8 cellular contexts compared by ENCODE assay signal in genomic region chr10:100148353-100149211, GRCh38. TPM values are rescaled to one million over a fixed set of nuclear protein-coding genes. Genes with fewer than 3 reads are reported as not detected.
DNase-seq lines count a peak whose midpoint lies in the region; ATAC-seq and TF ChIP-seq lines count a peak whose summit lies in the region.

No MANE protein-coding gene starts in this region.

- no peak overlapping the region for H3K27ac Mint-ChIP-seq in osteocyte (ENCODE audit: unreplicated experiment)

- H3K36me3 Mint-ChIP-seq in osteocyte (ENCODE audit: unreplicated experiment), result peaks cover 23% of the 10 kb centered on the region

- H3K4me1 Mint-ChIP-seq in osteocyte (ENCODE audit: unreplicated experiment), result no peaks in the 10 kb centered on the region

- DNase-seq in AG20443 (ENCODE audit: low spot score) (peak; percentile 20), HS-5 (ENCODE audit: low read depth) (peak; percentile 63), amniotic epithelial cell (ENCODE audit: low read depth) (peak; percentile 93), osteocyte (ENCODE audit: extremely low spot score, unreplicated experiment) (no peak), DMS153 (lab: John Stamatoyannopoulos, UW) (no peak), hippocampal formation (lab: John Stamatoyannopoulos, UW) (no peak)
- DNase-seq in stimulated activated CD4-positive, alpha-beta T cell treated with anti-CD3 and anti-CD28 coated beads, Interleukin-2, amount 100 ng/mL, for 24 hours, result peak; percentile 50 to 70

- no peaks in the 10 kb centered on the region for H3K9me3 Mint-ChIP-seq in osteocyte (ENCODE audit: unreplicated experiment)

- TF ChIP-seq CTCF in osteocyte (IDR thresholded peaks at IDR 0.05), result no peak

- H3K4me3 Mint-ChIP-seq in osteocyte (ENCODE audit: unreplicated experiment), result no peak overlapping the region

- H3K27me3 Mint-ChIP-seq in osteocyte (ENCODE audit: unreplicated experiment), result peaks cover 8% of the 10 kb centered on the region

- ATAC-seq in GM19395 (IDR thresholded peaks at IDR 0.05; ENCODE audit: unreplicated experiment), result peak; percentile 60

RNA-seq across cellular contexts. Expression of gene ERLIN1, which starts 37.2 kb away (rescaled TPM):
- total RNA-seq in osteocyte, result 28.2 and 34.4 TPM in 2 replicates

Comparison
In these comparisons a context has a peak if more than half of its experiments do, and no peak if none do; other contexts are left out.
1. DNase-seq: peak in AG20443 (single experiment), HS-5 (single experiment), amniotic epithelial cell (single experiment) and stimulated activated CD4-positive, alpha-beta T cell treated with anti-CD3 and anti-CD28 coated beads, Interleukin-2, amount 100 ng/mL, for 24 hours (2 of 2); none in osteocyte (single experiment), DMS153 (single experiment) and hippocampal formation (0 of 2).